Comparison of ENCODE assay signal across 8 cellular contexts in genomic region chr10:9302142-9302746, GRCh38.
A peak's percentile ranks its signal among the peaks of the same experiment; 100 is the strongest.
DNase-seq lines count a peak whose midpoint lies in the region; ATAC-seq and TF ChIP-seq lines count a peak whose summit lies in the region.

No MANE protein-coding gene starts in this region.

- H3K27ac ChIP-seq in left ventricle myocardium inferior (replicated peaks) (no peak overlapping the region), esophagus squamous epithelium (no peak overlapping the region), trophoblast cell (ENCODE audit: low read depth, low read length) (no peak overlapping the region), ovary (no peak overlapping the region)

- DNase-seq in left ventricle myocardium inferior, result no peak
- no peak for DNase-seq in Right ventricle myocardium superior
- DNase-seq in HT1080 (ENCODE audit: low read depth), result peak; percentile 56
- peak; percentile 73 for DNase-seq in SK-MEL-5 (ENCODE audit: low read depth, low spot score)
- no peak for DNase-seq in esophagus squamous epithelium (lab: John Stamatoyannopoulos, UW)
- DNase-seq in trophoblast cell, result peak; percentile 28 to 94
- DNase-seq in ovary, result no peak
- DNase-seq in activated naive CD4-positive, alpha-beta T cell treated with Interleukin-2 at 50 U/mL for 16 hours, result no peak

- H3K27me3 ChIP-seq in left ventricle myocardium inferior (ENCODE audit: low read depth) (peaks cover 13% of the 10 kb centered on the region), esophagus squamous epithelium (peaks cover 0 to 11% (median 0%) of the 10 kb centered on the region in 4 donors), trophoblast cell (ENCODE audit: insufficient read depth, low read length) (no peaks in the 10 kb centered on the region), ovary (no peaks in the 10 kb centered on the region)

- no peaks in the 10 kb centered on the region for H3K36me3 ChIP-seq in left ventricle myocardium inferior
- H3K36me3 ChIP-seq in esophagus squamous epithelium, result no peaks in the 10 kb centered on the region
- H3K36me3 ChIP-seq in trophoblast cell (ENCODE audit: control insufficient read depth in 1 of 2, insufficient read depth in 2 of 2, low read length in 2 of 2), result no peaks in the 10 kb centered on the region
- no peaks in the 10 kb centered on the region for H3K36me3 ChIP-seq in ovary

- H2AK5ac ChIP-seq in trophoblast cell (ENCODE audit: low read length), result no peak overlapping the region

- H2BK120ac ChIP-seq in trophoblast cell (ENCODE audit: insufficient read depth, low read length, poor library complexity), result no peak overlapping the region

- no peak overlapping the region for H4K12ac ChIP-seq in trophoblast cell (ENCODE audit: low read depth, low read length)

- peak; percentile 50 for TF ChIP-seq CTCF in left ventricle myocardium inferior (IDR thresholded peaks at IDR 0.05; ENCODE audit: borderline replicate concordance)
- peak; percentile 21 to 59 (median 42) for TF ChIP-seq CTCF in esophagus squamous epithelium (IDR thresholded peaks at IDR 0.05)
- TF ChIP-seq CTCF in ovary (IDR thresholded peaks at IDR 0.05), result no peak

- H3K14ac ChIP-seq in trophoblast cell (ENCODE audit: low read length), result no peak overlapping the region

- no peak overlapping the region for H3K4ac ChIP-seq in trophoblast cell (ENCODE audit: low read depth, low read length)

- H3K4me3 ChIP-seq in left ventricle myocardium inferior, result no peak overlapping the region
- H3K4me3 ChIP-seq in esophagus squamous epithelium, result no peak overlapping the region
- H3K4me3 ChIP-seq in trophoblast cell (ENCODE audit: low read depth, low read length), result no peak overlapping the region
- H3K4me3 ChIP-seq in ovary, result no peak overlapping the region

- TF ChIP-seq EP300 in ovary (IDR thresholded peaks at IDR 0.05), result no peak

- no peak overlapping the region for H4K8ac ChIP-seq in trophoblast cell (ENCODE audit: low read depth, low read length)

- in situ Hi-C loops in SK-MEL-5 (cut with HindIII; ENCODE audit: low pct_unique_long_range_greater_than_20kb, low sequenced_read_pairs), result no loop called here

- H3K4me2 ChIP-seq in trophoblast cell (ENCODE audit: low read length), result no peak overlapping the region

- no peak overlapping the region for H2AFZ ChIP-seq in trophoblast cell (ENCODE audit: insufficient read depth, low read length, poor library complexity)

- H3K9me3 ChIP-seq in left ventricle myocardium inferior (replicated peaks) (no peaks in the 10 kb centered on the region), esophagus squamous epithelium (no peaks in the 10 kb centered on the region), trophoblast cell (ENCODE audit: insufficient read depth, low read depth, low read length) (no peaks in the 10 kb centered on the region), ovary (no peaks in the 10 kb centered on the region)

- H3K9ac ChIP-seq in trophoblast cell (ENCODE audit: low read length), result no peak overlapping the region

- no peaks in the 10 kb centered on the region for H3K79me2 ChIP-seq in trophoblast cell (ENCODE audit: control insufficient read depth, insufficient read depth, low read length, poor library complexity)

- no peak overlapping the region for H3K18ac ChIP-seq in trophoblast cell (ENCODE audit: low read length)

- 36 to 38% methylated on average over 3 of the region's 3 CpGs for WGBS in esophagus squamous epithelium, 2 donors
- WGBS in trophoblast cell (ENCODE audit: extremely low coverage, insufficient coverage, insufficient read length), result no CpG with 5 or more reads among the region's 3 CpGs
- 20 to 31% (median 23%) methylated on average over 3 of the region's 3 CpGs for WGBS in ovary, 3 donors

- ATAC-seq in Right ventricle myocardium superior (ENCODE audit: poor library complexity), result no peak

- no peak overlapping the region for H2BK12ac ChIP-seq in trophoblast cell (ENCODE audit: low read length)

- no peak overlapping the region for H4K91ac ChIP-seq in trophoblast cell (ENCODE audit: low read depth, low read length)

- H3K4me1 ChIP-seq in left ventricle myocardium inferior (no peaks in the 10 kb centered on the region), esophagus squamous epithelium (no peaks in the 10 kb centered on the region), trophoblast cell (ENCODE audit: control insufficient read depth in 1 of 2, insufficient read depth in 2 of 2, low read length in 2 of 2) (no peaks in the 10 kb centered on the region), ovary (ENCODE audit: insufficient read depth) (no peaks in the 10 kb centered on the region)

- H3K79me1 ChIP-seq in trophoblast cell (ENCODE audit: low read length), result no peaks in the 10 kb centered on the region

- no peak overlapping the region for H2BK5ac ChIP-seq in trophoblast cell (ENCODE audit: low read depth, low read length, poor library complexity)

- intact Hi-C loops in left ventricle myocardium inferior (cut with micrococcal nuclease), result loop anchor here (10.0 kb wide), 1 partner anchor 1427 kb away; no protein-coding TSS in a partner anchor
- intact Hi-C loops in Right ventricle myocardium superior (cut with DNase I), result loop anchor here (10.0 kb wide), 2 partner anchors 1427 to 1547 kb away; no protein-coding TSS in a partner anchor
- intact Hi-C loops in esophagus squamous epithelium (cut with DNase I), result loop anchor here (10.0 kb wide), 2 partner anchors 1427 to 1777 kb away; no protein-coding TSS in a partner anchor
- intact Hi-C loops in ovary (cut with DNase I), result no loop called here

- no peak overlapping the region for H3K23ac ChIP-seq in trophoblast cell (ENCODE audit: low read length)

- TF ChIP-seq POLR2A in esophagus squamous epithelium (IDR thresholded peaks at IDR 0.05) (no peak), ovary (IDR thresholded peaks at IDR 0.05) (no peak)

Comparison
In these comparisons a context has a peak if more than half of its experiments do, and no peak if none do; other contexts are left out.
1. DNase-seq: peak in HT1080 (single experiment), SK-MEL-5 (single experiment) and trophoblast cell (2 of 2); none in left ventricle myocardium inferior (single experiment), Right ventricle myocardium superior (single experiment), esophagus squamous epithelium (single experiment), ovary (0 of 5) and activated naive CD4-positive, alpha-beta T cell treated with Interleukin-2 at 50 U/mL for 16 hours (single experiment).
2. CTCF ChIP-seq: peak in left ventricle myocardium inferior (single experiment) and esophagus squamous epithelium (6 of 6); none in ovary (0 of 3).
3. intact Hi-C loops: an anchor here in left ventricle myocardium inferior (10.0 kb wide), Right ventricle myocardium superior (10.0 kb wide) and esophagus squamous epithelium (10.0 kb wide); none called in ovary.